Comparison of ENCODE assay signal across 1 cellular context in genomic region chr2:226849349-226849748, GRCh38.
TF ChIP-seq lines count a peak whose summit lies in the region.

No MANE protein-coding gene starts in this region.

TF ChIP-seq in GM23338, 12 proteins besides CTCF, POLR2A, EP300 and RAD21 (continued from another document):
- TF ChIP-seq, protein P1, sequence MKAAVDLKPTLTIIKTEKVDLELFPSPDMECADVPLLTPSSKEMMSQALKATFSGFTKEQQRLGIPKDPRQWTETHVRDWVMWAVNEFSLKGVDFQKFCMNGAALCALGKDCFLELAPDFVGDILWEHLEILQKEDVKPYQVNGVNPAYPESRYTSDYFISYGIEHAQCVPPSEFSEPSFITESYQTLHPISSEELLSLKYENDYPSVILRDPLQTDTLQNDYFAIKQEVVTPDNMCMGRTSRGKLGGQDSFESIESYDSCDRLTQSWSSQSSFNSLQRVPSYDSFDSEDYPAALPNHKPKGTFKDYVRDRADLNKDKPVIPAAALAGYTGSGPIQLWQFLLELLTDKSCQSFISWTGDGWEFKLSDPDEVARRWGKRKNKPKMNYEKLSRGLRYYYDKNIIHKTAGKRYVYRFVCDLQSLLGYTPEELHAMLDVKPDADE (IDR thresholded peaks at IDR 0.05): no peak
- no peak for TF ChIP-seq REST (IDR thresholded peaks at IDR 0.05; ENCODE audit: unreplicated experiment)
- no peak for TF ChIP-seq NANOG (IDR thresholded peaks at IDR 0.05; ENCODE audit: borderline replicate concordance)
- TF ChIP-seq POLR2AphosphoS5 (IDR thresholded peaks at IDR 0.05; ENCODE audit: low read depth): no peak
- TF ChIP-seq ZNF331 (CRISPR knock-in tag; IDR thresholded peaks at IDR 0.05; ENCODE audit: low read depth): no peak
- TF ChIP-seq CREB1 (CRISPR knock-in tag; IDR thresholded peaks at IDR 0.05; ENCODE audit: low read depth): no peak
